In the genomic region with DNA sequence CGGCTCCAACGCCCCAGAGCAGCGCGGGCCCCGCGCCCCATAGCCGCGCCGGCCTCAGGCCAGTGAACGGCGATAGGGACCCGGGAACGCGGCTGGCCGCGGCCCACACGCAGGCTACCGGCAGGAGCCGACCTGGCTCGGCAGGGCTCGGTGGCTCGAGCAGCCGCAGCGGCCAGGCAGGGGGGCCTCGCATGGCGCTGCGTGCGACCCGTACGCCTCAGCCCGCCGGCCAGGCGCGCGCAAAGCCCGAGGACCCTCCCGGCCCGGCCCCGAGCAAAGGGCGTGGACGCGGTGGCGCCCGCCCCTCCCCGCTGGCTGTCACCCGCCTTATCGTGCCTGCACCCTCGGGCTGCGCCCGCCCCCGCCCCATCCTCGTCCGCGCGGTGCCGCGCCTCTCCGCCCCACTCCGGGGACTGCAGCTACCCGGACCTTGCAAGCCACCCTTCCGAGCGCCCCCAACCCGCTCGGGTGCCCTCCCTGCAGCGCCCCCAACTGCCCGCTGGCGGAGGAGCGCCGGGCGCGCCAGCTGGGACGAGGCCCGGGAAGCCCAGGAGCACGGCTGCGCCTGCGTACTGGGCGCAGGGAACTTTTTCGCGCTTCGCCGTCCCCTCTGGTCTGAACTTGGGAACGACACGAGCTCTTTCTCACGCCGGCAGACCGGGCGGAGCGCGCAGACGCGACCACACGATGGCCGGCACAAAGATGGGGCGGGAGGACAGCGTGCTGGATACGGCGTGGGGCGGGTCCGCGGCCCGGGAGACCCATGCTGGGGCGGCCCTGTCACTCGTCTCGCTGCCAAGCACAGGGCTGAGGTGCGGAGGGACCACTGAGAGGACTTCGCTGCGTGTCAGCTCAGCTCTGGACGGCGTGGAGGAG, we compare ENCODE assay signal across 1 cellular context.
A peak's percentile ranks its signal among the peaks of the same experiment; 100 is the strongest.
TF ChIP-seq lines count a peak whose summit lies in the region.

TSS of gene ABCB10 (minus strand) at position 248 of the 876 bp plus-strand sequence. CDS start at position 193, 55 bp downstream.

TF ChIP-seq in HepG2, 621 proteins besides CTCF, POLR2A, EP300 and RAD21 (continued from another document and continues in another):
- TF ChIP-seq MAF1 (CRISPR knock-in tag; IDR thresholded peaks at IDR 0.05; ENCODE audit: borderline replicate concordance) (peak; percentile 45; the same call in 1 of the 2 replicates), TBX3 (IDR thresholded peaks at IDR 0.05; ENCODE audit: borderline replicate concordance) (0 out of 2 replicates have a peak, but pooled peaks have one; percentile 11), PCBP1 (IDR thresholded peaks at IDR 0.05; ENCODE audit: borderline replicate concordance, low read depth, low read length) (no peak), TBP (CRISPR knock-in tag; IDR thresholded peaks at IDR 0.05) (no peak), BRD4 (CRISPR knock-in tag; IDR thresholded peaks at IDR 0.05) (peak; percentile 57; the same call in 1 of the 2 replicates), ARID5B (CRISPR knock-in tag; IDR thresholded peaks at IDR 0.05) (peak; percentile 63), CHD4 (IDR thresholded peaks at IDR 0.05; ENCODE audit: borderline replicate concordance, low read length) (no peak), ZNF772 (CRISPR knock-in tag; IDR thresholded peaks at IDR 0.05) (peak; percentile 45; the same call in 1 of the 2 replicates), NCOA1 (CRISPR knock-in tag; IDR thresholded peaks at IDR 0.05) (no peak), RNF219 (CRISPR knock-in tag; IDR thresholded peaks at IDR 0.05) (no peak; the same call in 1 of the 2 replicates), ZNF569 (CRISPR knock-in tag; IDR thresholded peaks at IDR 0.05; ENCODE audit: borderline replicate concordance) (no peak), ZC3H13 (CRISPR knock-in tag; IDR thresholded peaks at IDR 0.05) (peak; percentile 80), POLR2G (IDR thresholded peaks at IDR 0.05; ENCODE audit: low read depth, low read length) (peak; percentile 46; the same call in 1 of the 2 replicates), ZMYM2 (CRISPR knock-in tag; IDR thresholded peaks at IDR 0.05) (no peak), MBNL3 (CRISPR knock-in tag; conservative IDR thresholded peaks at IDR 0.05) (no peak), IKZF4 (CRISPR knock-in tag; IDR thresholded peaks at IDR 0.05; ENCODE audit: borderline replicate concordance, low read depth, not compliant biosample characterization) (no peak), ZNF407 (CRISPR knock-in tag; IDR thresholded peaks at IDR 0.05; ENCODE audit: not compliant biosample characterization) (peak; percentile 87), RERE (CRISPR knock-in tag; IDR thresholded peaks at IDR 0.05; ENCODE audit: low read depth) (no peak), ZSCAN22 (CRISPR knock-in tag; IDR thresholded peaks at IDR 0.05) (no peak), ISL2 (CRISPR knock-in tag; IDR thresholded peaks at IDR 0.05) (peak; percentile 81), AGO1 (IDR thresholded peaks at IDR 0.05; ENCODE audit: low read depth, low read length, poor library complexity, severe bottlenecking) (no peak)
- TF ChIP-seq, protein P1, sequence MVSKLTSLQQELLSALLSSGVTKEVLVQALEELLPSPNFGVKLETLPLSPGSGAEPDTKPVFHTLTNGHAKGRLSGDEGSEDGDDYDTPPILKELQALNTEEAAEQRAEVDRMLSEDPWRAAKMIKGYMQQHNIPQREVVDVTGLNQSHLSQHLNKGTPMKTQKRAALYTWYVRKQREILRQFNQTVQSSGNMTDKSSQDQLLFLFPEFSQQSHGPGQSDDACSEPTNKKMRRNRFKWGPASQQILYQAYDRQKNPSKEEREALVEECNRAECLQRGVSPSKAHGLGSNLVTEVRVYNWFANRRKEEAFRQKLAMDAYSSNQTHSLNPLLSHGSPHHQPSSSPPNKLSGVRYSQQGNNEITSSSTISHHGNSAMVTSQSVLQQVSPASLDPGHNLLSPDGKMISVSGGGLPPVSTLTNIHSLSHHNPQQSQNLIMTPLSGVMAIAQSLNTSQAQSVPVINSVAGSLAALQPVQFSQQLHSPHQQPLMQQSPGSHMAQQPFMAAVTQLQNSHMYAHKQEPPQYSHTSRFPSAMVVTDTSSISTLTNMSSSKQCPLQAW (CRISPR knock-in tag; IDR thresholded peaks at IDR 0.05) = peak; percentile 90
- TF ChIP-seq, protein P2, sequence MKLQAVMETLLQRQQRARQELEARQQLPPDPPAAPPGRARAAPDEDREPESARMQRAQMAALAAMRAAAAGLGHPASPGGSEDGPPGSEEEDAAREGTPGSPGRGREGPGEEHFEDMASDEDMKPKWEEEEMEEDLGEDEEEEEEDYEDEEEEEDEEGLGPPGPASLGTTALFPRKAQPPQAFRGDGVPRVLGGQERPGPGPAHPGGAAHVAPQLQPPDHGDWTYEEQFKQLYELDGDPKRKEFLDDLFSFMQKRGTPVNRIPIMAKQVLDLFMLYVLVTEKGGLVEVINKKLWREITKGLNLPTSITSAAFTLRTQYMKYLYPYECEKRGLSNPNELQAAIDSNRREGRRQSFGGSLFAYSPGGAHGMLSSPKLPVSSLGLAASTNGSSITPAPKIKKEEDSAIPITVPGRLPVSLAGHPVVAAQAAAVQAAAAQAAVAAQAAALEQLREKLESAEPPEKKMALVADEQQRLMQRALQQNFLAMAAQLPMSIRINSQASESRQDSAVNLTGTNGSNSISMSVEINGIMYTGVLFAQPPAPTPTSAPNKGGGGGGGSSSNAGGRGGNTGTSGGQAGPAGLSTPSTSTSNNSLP (IDR thresholded peaks at IDR 0.05; ENCODE audit: low read depth, low read length) = 0 out of 2 replicates have a peak, but pooled peaks have one; percentile 7
- TF ChIP-seq, protein P3, sequence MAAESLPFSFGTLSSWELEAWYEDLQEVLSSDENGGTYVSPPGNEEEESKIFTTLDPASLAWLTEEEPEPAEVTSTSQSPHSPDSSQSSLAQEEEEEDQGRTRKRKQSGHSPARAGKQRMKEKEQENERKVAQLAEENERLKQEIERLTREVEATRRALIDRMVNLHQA (CRISPR knock-in tag; IDR thresholded peaks at IDR 0.05) = no peak
